In genomic region chr10:130300608-130301025, GRCh38 we compare ENCODE assay signal across 9 cellular contexts.
A peak's percentile ranks its signal among the peaks of the same experiment; 100 is the strongest.
DNase-seq lines count a peak whose midpoint lies in the region; ATAC-seq, FAIRE-seq and TF ChIP-seq lines count a peak whose summit lies in the region.
"Had no signal": no experiment of that assay in that cellular context is flagged by ENCODE, and none has a peak within 500 bp of the region (broad histone marks: within the 10 kb centered on the region; RNA-seq: fewer than 3 reads in every experiment).

No MANE protein-coding gene starts in this region.

- POLR2A ChIA-PET in naive thymus-derived CD8-positive, alpha-beta T cell (lab: Charles Lee) = interaction anchor here (2.1 kb wide), 1 partner anchor 190 kb away, joined by 13 read pairs; the partner anchor contains the start of gene C10orf143
- POLR2A ChIA-PET in RWPE1 (lab: Yijun Ruan, JAX; ENCODE audit: low non-redundant PET) = no interaction called here

- H3K36me3 Mint-ChIP-seq in activated naive CD8-positive, alpha-beta T cell treated with anti-CD3 and anti-CD28 coated beads for 36 hours = peaks cover 19% of the 10 kb centered on the region
- H3K36me3 Mint-ChIP-seq in naive thymus-derived CD8-positive, alpha-beta T cell = peaks cover 6 to 66% (median 38%) of the 10 kb centered on the region in 3 donors

- TF ChIP-seq CTCF in RWPE1 (conservative IDR thresholded peaks at IDR 0.05; ENCODE audit: low read depth) = no peak

- CTCF ChIA-PET in RWPE1 (lab: Yijun Ruan, JAX) = no interaction called here

- DNase-seq in MG63 (peak; percentile 80), H54 (ENCODE audit: insufficient read length, low spot score) (no peak), RWPE1 (ENCODE audit: low spot score) (no peak), LoVo (ENCODE audit: low spot score) (no peak)
- peak; percentile 36 for DNase-seq in activated naive CD8-positive, alpha-beta T cell treated with anti-CD3 and anti-CD28 coated beads for 36 hours
- DNase-seq in naive thymus-derived CD8-positive, alpha-beta T cell = peak in 6 of 10 donors; percentile 25 to 70 (median 49)
- no peak for DNase-seq in effector CD8-positive, alpha-beta T cell (lab: John Stamatoyannopoulos, UW)

- peak; percentile 30 for ATAC-seq in GM18519 (IDR thresholded peaks at IDR 0.05; ENCODE audit: low FRiP score, unreplicated experiment)
- peak; percentile 59 to 73 for ATAC-seq in naive thymus-derived CD8-positive, alpha-beta T cell

- peaks cover 56% of the 10 kb centered on the region for H3K9me3 Mint-ChIP-seq in activated naive CD8-positive, alpha-beta T cell treated with anti-CD3 and anti-CD28 coated beads for 36 hours
- H3K9me3 Mint-ChIP-seq in naive thymus-derived CD8-positive, alpha-beta T cell = peaks cover 15 to 86% (median 44%) of the 10 kb centered on the region in 9 donors

- H3K4me1 Mint-ChIP-seq in activated naive CD8-positive, alpha-beta T cell treated with anti-CD3 and anti-CD28 coated beads for 36 hours = no peaks in the 10 kb centered on the region
- H3K4me1 Mint-ChIP-seq in naive thymus-derived CD8-positive, alpha-beta T cell = peaks cover 0 to 10% (median 3%) of the 10 kb centered on the region in 4 donors

- peaks cover 3% of the 10 kb centered on the region; the same call in 1 of the 2 replicates for H3K9me3 ChIP-seq in MG63

- no peak for TF ChIP-seq POLR2A in H54 (IDR thresholded peaks at IDR 0.05; ENCODE audit: low read depth, low read length)

- H3K4me3 Mint-ChIP-seq in activated naive CD8-positive, alpha-beta T cell treated with anti-CD3 and anti-CD28 coated beads for 36 hours = peak overlapping the region; percentile 48
- H3K4me3 Mint-ChIP-seq in naive thymus-derived CD8-positive, alpha-beta T cell = peak overlapping the region; percentile 20 to 85 (median 66)

- H3K27ac ChIP-seq in RWPE1 = no peak overlapping the region
- H3K27ac ChIP-seq: cardiac muscle cell had no signal

- H3K27me3 Mint-ChIP-seq in activated naive CD8-positive, alpha-beta T cell treated with anti-CD3 and anti-CD28 coated beads for 36 hours = no peaks in the 10 kb centered on the region
- peaks cover 0 to 12% (median 3%) of the 10 kb centered on the region in 5 donors for H3K27me3 Mint-ChIP-seq in naive thymus-derived CD8-positive, alpha-beta T cell

- no peak overlapping the region for H3K27ac Mint-ChIP-seq in activated naive CD8-positive, alpha-beta T cell treated with anti-CD3 and anti-CD28 coated beads for 36 hours
- peak overlapping the region in 3 of 10 donors; percentile 33 to 83 (median 46) for H3K27ac Mint-ChIP-seq in naive thymus-derived CD8-positive, alpha-beta T cell

- H3K36me3 ChIP-seq in MG63 = no peaks in the 10 kb centered on the region
- H3K36me3 ChIP-seq: cardiac muscle cell had no signal

- H3K4me3 ChIP-seq in MG63 = peak overlapping the region; percentile 50
- H3K4me3 ChIP-seq: cardiac muscle cell had no signal

- H3K27me3 ChIP-seq in MG63 = no peaks in the 10 kb centered on the region
- H3K27me3 ChIP-seq: cardiac muscle cell had no signal

- no peak for FAIRE-seq in H54 (lab: Jason Lieb, UNC)

Comparison
In these comparisons a context has a peak if more than half of its experiments do, and no peak if none do; other contexts are left out.
1. DNase-seq: peak in MG63 (single experiment), activated naive CD8-positive, alpha-beta T cell treated with anti-CD3 and anti-CD28 coated beads for 36 hours (single experiment) and naive thymus-derived CD8-positive, alpha-beta T cell (6 of 10); none in H54 (single experiment), RWPE1 (single experiment), effector CD8-positive, alpha-beta T cell (single experiment) and LoVo (single experiment).